Comparison of ENCODE assay signal across 18 cellular contexts in genomic region chr12:108325549-108325948, GRCh38. TPM values are rescaled to one million over a fixed set of nuclear protein-coding genes. Genes with fewer than 3 reads are reported as not detected.
"Had no signal": no experiment of that assay in that cellular context is flagged by ENCODE, and none has a peak within 500 bp of the region (broad histone marks: within the 10 kb centered on the region; RNA-seq: fewer than 3 reads in every experiment).

No MANE protein-coding gene starts in this region.

- H3K27ac ChIP-seq: hepatocyte, sigmoid colon, suprapubic skin, thyroid gland had no signal

- H3K27ac Mint-ChIP-seq: naive B cell, type B pancreatic cell had no signal

- H3K4me3 Mint-ChIP-seq: naive B cell, neural crest cell, type B pancreatic cell had no signal

- H3K36me3 ChIP-seq: sigmoid colon, suprapubic skin, uterus had no signal

- H3K36me3 Mint-ChIP-seq: naive B cell, type B pancreatic cell had no signal

- H3K9me3 ChIP-seq: sigmoid colon, suprapubic skin, thyroid gland, uterus had no signal

- H3K27me3 ChIP-seq: hepatocyte, sigmoid colon, thyroid gland, uterus had no signal

- H3K4me1 ChIP-seq: sigmoid colon, uterus had no signal

- DNase-seq: dermis blood vessel endothelial cell; foreskin melanocyte; head of caudate nucleus; kidney glomerular epithelial cell; mesendoderm; naive B cell; posterior cingulate gyrus; sigmoid colon; stimulated activated CD4-positive, alpha-beta T cell treated with anti-CD3 and anti-CD28 coated beads, Interleukin-12 subunit alpha, Interleukin-12 subunit beta, amount 100 ng/mL, for 4 hours; stimulated activated naive CD4-positive, alpha-beta T cell; thyroid gland; uterus had no signal

- H3K4me3 ChIP-seq: hepatocyte, sigmoid colon, skin epidermis, suprapubic skin, thyroid gland, uterus had no signal

- H3K9me3 Mint-ChIP-seq: neural crest cell, type B pancreatic cell had no signal

RNA-seq across cellular contexts. Expression of gene CMKLR1, which starts 13.6 kb away (rescaled TPM):
- total RNA-seq: lung microvascular endothelial cell had no signal
